In genomic region chr20:1392443-1392692, GRCh38 we compare ENCODE assay signal across 8 cellular contexts. TPM values are rescaled to one million over a fixed set of nuclear protein-coding genes. Genes with fewer than 3 reads are reported as not detected.
A peak's percentile ranks its signal among the peaks of the same experiment; 100 is the strongest.
DNase-seq lines count a peak whose midpoint lies in the region; TF ChIP-seq lines count a peak whose summit lies in the region.

No MANE protein-coding gene starts in this region.

- peak overlapping the region; percentile 77 to 95 (median 91) for H3K27ac Mint-ChIP-seq in CD4-positive, alpha-beta memory T cell

- peaks cover 54 to 82% (median 66%) of the 10 kb centered on the region in 4 donors for H3K4me1 Mint-ChIP-seq in CD4-positive, alpha-beta memory T cell

- in situ Hi-C loops in HAP-1 (cut with MboI; ENCODE audit: low sequenced_read_pairs) = no loop called here

- H3K9me3 ChIP-seq in CD4-positive, alpha-beta memory T cell (ENCODE audit: control insufficient read depth in 1 of 2, low read length in 2 of 2) = no peaks in the 10 kb centered on the region
- H3K9me3 ChIP-seq in HAP-1 = no peaks in the 10 kb centered on the region

- H3K36me3 Mint-ChIP-seq in CD4-positive, alpha-beta memory T cell = peaks cover 4 to 14% of the 10 kb centered on the region in 2 donors

- intact Hi-C loops in CD4-positive, alpha-beta memory T cell (cut with micrococcal nuclease) = loop anchor here (5.0 to 10.0 kb wide), 3 partner anchors 80 to 548 kb away; partner anchors contain the start of gene RAD21L1

- no peaks in the 10 kb centered on the region for H3K36me3 ChIP-seq in CD4-positive, alpha-beta memory T cell (ENCODE audit: insufficient read depth, low read length)
- H3K36me3 ChIP-seq in HAP-1 (replicated peaks) = peaks cover 5% of the 10 kb centered on the region; the same call in 1 of the 2 replicates

- peaks cover 0 to 10% (median 5%) of the 10 kb centered on the region in 8 donors for H3K9me3 Mint-ChIP-seq in CD4-positive, alpha-beta memory T cell

- peak overlapping the region; percentile 87 to 95 (median 92) for H3K4me3 Mint-ChIP-seq in CD4-positive, alpha-beta memory T cell

- H3K4me3 ChIP-seq in CD4-positive, alpha-beta memory T cell (ENCODE audit: low read length in 2 of 2) = peak overlapping the region; percentile 58 to 80
- peak overlapping the region; percentile 81 for H3K4me3 ChIP-seq in HAP-1
- H3K4me3 ChIP-seq in skin epidermis = peak overlapping the region; percentile 65 to 100 (median 96)

- TF ChIP-seq CTCF in VCaP (conservative IDR thresholded peaks at IDR 0.05) = no peak

- CTCF ChIA-PET in CD4-positive, alpha-beta memory T cell (lab: Charles Lee; ENCODE audit: partially characterized antibody) = interaction anchor here (0.8 to 3.7 kb wide), 5 partner anchors 44 to 112 kb away, joined by 3 to 9 read pairs (median 6); partner anchors contain the start of gene NSFL1C

- POLR2A ChIA-PET in CD4-positive, alpha-beta memory T cell (lab: Charles Lee; ENCODE audit: partially characterized antibody) = interaction anchor here (0.9 to 3.1 kb wide), 7 partner anchors 10 to 558 kb away, joined by 3 to 19 read pairs (median 5); partner anchors contain the start of genes FAM110A and NSFL1C

- H3K4me1 ChIP-seq in CD4-positive, alpha-beta memory T cell (ENCODE audit: insufficient read depth, low read length) = peaks cover 57% of the 10 kb centered on the region
- peaks cover 28% of the 10 kb centered on the region for H3K4me1 ChIP-seq in HAP-1

- peak overlapping the region; percentile 67 for H3K27ac ChIP-seq in CD4-positive, alpha-beta memory T cell (ENCODE audit: low read depth, low read length)
- H3K27ac ChIP-seq in VCaP (peak overlapping the region; percentile 90), skin epidermis (peak overlapping the region; percentile 81 to 96 (median 92))

- no peaks in the 10 kb centered on the region for H3K27me3 ChIP-seq in CD4-positive, alpha-beta memory T cell (ENCODE audit: insufficient read depth, low read length)
- no peaks in the 10 kb centered on the region for H3K27me3 ChIP-seq in HAP-1 (ENCODE audit: low read depth)

- no peaks in the 10 kb centered on the region for H3K27me3 Mint-ChIP-seq in CD4-positive, alpha-beta memory T cell

- no peak for DNase-seq in CD4-positive, alpha-beta memory T cell
- DNase-seq in HAP-1 (ENCODE audit: low spot score in 2 of 2) (no peak), germinal center (ENCODE audit: low spot score) (peak; percentile 23), SKM-1 (lab: John Stamatoyannopoulos, UW; ENCODE audit: unreplicated experiment) (no peak), GM19238 (ENCODE audit: insufficient read length, low spot score) (no peak)
- no peak for DNase-seq in central memory CD4-positive, alpha-beta T cell

RNA-seq across cellular contexts. Expression of gene FKBP1A, which starts 0.5 kb away (rescaled TPM):
- 10 to 100 TPM; 77.8 to 86.4 TPM for total RNA-seq in CD4-positive, alpha-beta memory T cell
- polyA plus RNA-seq in CD4-positive, alpha-beta memory T cell = 10 to 100 TPM; 47.0 to 62.2 TPM
